In genomic region chr10:78875331-78875877, GRCh38 we compare ENCODE assay signal across 21 cellular contexts.
"Had no signal": no experiment of that assay in that cellular context is flagged by ENCODE, and none has a peak within 500 bp of the region (broad histone marks: within the 10 kb centered on the region; RNA-seq: fewer than 3 reads in every experiment).

No MANE protein-coding gene starts in this region.

- ATAC-seq: activated CD4-positive, CD25-positive, alpha-beta regulatory T cell treated with anti-CD3 and anti-CD28 coated beads, Interleukin-2, amount 50 U/mL, for 24 hours; activated T-cell treated with anti-CD3 and anti-CD28 coated beads, Interleukin-2, amount 50 U/mL, for 4 hours; esophagus mucosa; naive thymus-derived CD4-positive, alpha-beta T cell; pancreas; stimulated activated effector memory CD8-positive, alpha-beta T cell treated with anti-CD3 and anti-CD28 coated beads, Interleukin-12 subunit alpha, Interleukin-12 subunit beta, amount 100 ng/mL, for 72 hours had no signal

- H3K27ac ChIP-seq: ascending aorta, pancreas, sigmoid colon, stomach, testis, upper lobe of left lung had no signal

- H3K27ac Mint-ChIP-seq: activated naive CD4-positive, alpha-beta T cell treated with anti-CD3 and anti-CD28 coated beads, Interleukin-2, amount 50 U/mL, for 24 hours; stimulated activated effector memory CD8-positive, alpha-beta T cell treated with anti-CD3 and anti-CD28 coated beads, Interleukin-12 subunit alpha, Interleukin-12 subunit beta, amount 100 ng/mL, for 72 hours had no signal

- H3K36me3 Mint-ChIP-seq: stimulated activated effector memory CD8-positive, alpha-beta T cell treated with anti-CD3 and anti-CD28 coated beads, Interleukin-12 subunit alpha, Interleukin-12 subunit beta, amount 100 ng/mL, for 72 hours had no signal

- H3K27me3 ChIP-seq: ascending aorta, pancreas, sigmoid colon, stomach, testis, upper lobe of left lung had no signal

- H3K4me1 ChIP-seq: ascending aorta, pancreas, sigmoid colon, stomach, testis, upper lobe of left lung had no signal

- H3K4me3 ChIP-seq: ascending aorta, pancreas, sigmoid colon, stomach, testis, upper lobe of left lung had no signal

- H3K4me1 Mint-ChIP-seq: stimulated activated effector memory CD8-positive, alpha-beta T cell treated with anti-CD3 and anti-CD28 coated beads, Interleukin-12 subunit alpha, Interleukin-12 subunit beta, amount 100 ng/mL, for 72 hours had no signal

- DNase-seq: activated CD4-positive, alpha-beta T cell treated with anti-CD3 and anti-CD28 coated beads, Interleukin-2, amount 50 U/mL, for 1 hour; activated CD8-positive, alpha-beta memory T cell treated with anti-CD3 and anti-CD28 coated beads, Interleukin-2, amount 50 U/mL, for 4 hours; activated effector memory CD4-positive, alpha-beta T cell treated with Interleukin-2 at 50 U/mL for 16 hours; activated T-cell treated with anti-CD3 and anti-CD28 coated beads, Interleukin-2, amount 50 U/mL, for 4 hours; cerebellar nuclear complex; cortex of kidney; effector CD4-positive, alpha-beta T cell; mesenchymal stem cell; naive thymus-derived CD4-positive, alpha-beta T cell; pancreas; sigmoid colon; stimulated activated CD4-positive, alpha-beta T cell treated with anti-CD3 and anti-CD28 coated beads, Interleukin-4, amount 100 ng/mL, for 24 hours; stomach; T-helper 1 cell; testis; upper lobe of left lung had no signal

- H3K4me3 Mint-ChIP-seq: activated naive CD4-positive, alpha-beta T cell treated with anti-CD3 and anti-CD28 coated beads, Interleukin-2, amount 50 U/mL, for 24 hours; activated T-cell treated with anti-CD3 and anti-CD28 coated beads, Interleukin-2, amount 50 U/mL, for 4 hours; stimulated activated effector memory CD8-positive, alpha-beta T cell treated with anti-CD3 and anti-CD28 coated beads, Interleukin-12 subunit alpha, Interleukin-12 subunit beta, amount 100 ng/mL, for 72 hours had no signal

- H3K9me3 ChIP-seq: pancreas, testis had no signal

- H3K36me3 ChIP-seq: ascending aorta, pancreas, sigmoid colon, stomach, upper lobe of left lung had no signal
